Comparison of ENCODE assay signal across 33 cellular contexts in the genomic region with DNA sequence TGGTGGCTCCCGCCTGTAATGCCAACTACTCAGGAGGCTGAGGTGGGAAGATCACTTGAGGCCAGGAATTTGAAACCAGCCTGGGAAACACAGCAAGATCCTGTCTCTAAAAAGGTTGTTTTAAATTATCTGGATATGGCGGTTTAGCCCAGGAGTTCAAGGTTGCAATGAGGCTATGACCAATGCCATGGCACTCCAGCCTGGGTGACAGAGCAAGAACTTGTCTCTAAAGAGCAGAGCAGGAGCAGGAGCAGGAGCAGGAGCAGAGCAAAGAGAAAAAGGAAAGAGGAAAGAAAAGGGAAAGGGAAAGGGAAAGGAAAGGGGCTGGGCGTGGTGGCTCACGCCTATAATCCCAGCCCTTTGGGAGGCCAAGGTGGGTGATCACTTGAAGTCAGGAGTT.
"Had no signal": no experiment of that assay in that cellular context is flagged by ENCODE, and none has a peak within 500 bp of the region (broad histone marks: within the 10 kb centered on the region; RNA-seq: fewer than 3 reads in every experiment).

No MANE protein-coding gene starts in this region.

- H3K4me3 ChIP-seq: body of pancreas, breast epithelium had no signal

- H3K27me3 ChIP-seq: body of pancreas, brain microvascular endothelial cell, breast epithelium had no signal

- H3K27ac Mint-ChIP-seq: activated B cell treated with CpG ODN at 0.5 μM for 24 hours; activated CD4-positive, alpha-beta memory T cell treated with anti-CD3 and anti-CD28 coated beads for 36 hours; activated CD4-positive, alpha-beta T cell treated with anti-CD3 and anti-CD28 coated beads, Interleukin-2, amount 10 ng/mL, durations not matched to agents 24 days and 14 days; activated CD8-positive, alpha-beta T cell treated with anti-CD3 and anti-CD28 coated beads for 36 hours; activated naive CD4-positive, alpha-beta T cell treated with anti-CD3 and anti-CD28 coated beads, Interleukin-2, amount 10 ng/mL, durations not matched to agents 7 days and 5 days; activated naive CD4-positive, alpha-beta T cell treated with anti-CD3 and anti-CD28 coated beads, Interleukin-2, amount 50 U/mL, for 24 hours; activated naive CD8-positive, alpha-beta T cell; activated naive CD8-positive, alpha-beta T cell treated with anti-CD3 and anti-CD28 coated beads, Interleukin-2, amount 10 ng/mL, durations not matched to agents 7 days and 5 days; activated naive CD8-positive, alpha-beta T cell treated with anti-CD3 and anti-CD28 coated beads, Interleukin-2, amount 50 U/mL, for 24 hours; activated T-cell treated with anti-CD3 and anti-CD28 coated beads, Interleukin-2, amount 50 U/mL, for 72 hours; activated T-helper 1 cell treated with anti-CD3 and anti-CD28 coated beads, Interleukin-12 subunit alpha, Interleukin-12 subunit beta, Interleukin-2, Interleukin-4 antibody, amounts not matched to agents 30 ng/mL and 10 ng/mL and 1 ng/mL, durations not matched to agents 14 hours and 24 hours and 36 hours; activated T-helper 17 cell treated with anti-CD3 and anti-CD28 coated beads, Interleukin-2, amount 50 U/mL, for 72 hours; T-helper 1 cell treated with Interleukin-12 subunit alpha and Interleukin-12 subunit beta and Interleukin-4 antibody, amounts not matched to agents 30 μg/mL and 1 μg/mL, for 36 hours had no signal

- DNase-seq: activated B cell treated with CpG ODN at 0.5 μM for 24 hours; activated CD4-positive, alpha-beta memory T cell treated with anti-CD3 and anti-CD28 coated beads for 36 hours; activated CD4-positive, alpha-beta T cell treated with anti-CD3 and anti-CD28 coated beads for 4 hours; activated CD4-positive, alpha-beta T cell treated with anti-CD3 and anti-CD28 coated beads, Interleukin-2, amount 10 ng/mL, durations not matched to agents 24 days and 14 days; activated CD4-positive, alpha-beta T cell treated with anti-CD3 and anti-CD28 coated beads, Interleukin-2, amount 50 U/mL, for 1 hour; activated CD4-positive, alpha-beta T cell treated with anti-CD3 and anti-CD28 coated beads, Interleukin-2, amount 50 U/mL, for 4 hours; activated CD4-positive, CD25-positive, alpha-beta regulatory T cell treated with anti-CD3 and anti-CD28 coated beads, Interleukin-2, amount 50 U/mL, for 72 hours; activated CD8-positive, alpha-beta memory T cell treated with anti-CD3 and anti-CD28 coated beads, Interleukin-2, amount 50 U/mL, for 4 hours; activated CD8-positive, alpha-beta T cell treated with anti-CD3 and anti-CD28 coated beads for 36 hours; activated effector memory CD4-positive, alpha-beta T cell treated with Interleukin-2 at 50 U/mL for 16 hours; activated gamma-delta T cell; activated naive CD4-positive, alpha-beta T cell treated with anti-CD3 and anti-CD28 coated beads, Interleukin-2, amount 10 ng/mL, durations not matched to agents 7 days and 5 days; activated naive CD4-positive, alpha-beta T cell treated with Interleukin-2 at 50 U/mL for 16 hours; activated naive CD8-positive, alpha-beta T cell treated with anti-CD3 and anti-CD28 coated beads, Interleukin-2, amount 10 ng/mL, durations not matched to agents 7 days and 5 days; activated naive CD8-positive, alpha-beta T cell treated with anti-CD3 and anti-CD28 coated beads, Interleukin-2, amount 50 U/mL, for 24 hours; activated T-cell treated with anti-CD3 and anti-CD28 coated beads for 4 hours; activated T-cell treated with anti-CD3 and anti-CD28 coated beads, Interleukin-2, amount 50 U/mL, for 1 hour; activated T-cell treated with anti-CD3 and anti-CD28 coated beads, Interleukin-2, amount 50 U/mL, for 4 hours; activated T-cell treated with anti-CD3 and anti-CD28 coated beads, Interleukin-2, amount 50 U/mL, for 72 hours; amniotic stem cell; aorta; body of pancreas; brain microvascular endothelial cell; central memory CD4-positive, alpha-beta T cell; SW 1271; T-helper 1 cell had no signal

- ATAC-seq: activated CD8-positive, alpha-beta T cell treated with anti-CD3 and anti-CD28 coated beads for 36 hours; activated naive CD8-positive, alpha-beta T cell treated with anti-CD3 and anti-CD28 coated beads, Interleukin-2, amount 50 U/mL, for 24 hours; activated T-cell treated with anti-CD3 and anti-CD28 coated beads, Interleukin-2, amount 50 U/mL, for 4 hours; activated T-cell treated with anti-CD3 and anti-CD28 coated beads, Interleukin-2, amount 50 U/mL, for 72 hours; activated T-helper 17 cell treated with anti-CD3 and anti-CD28 coated beads, Interleukin-2, amount 50 U/mL, for 72 hours; body of pancreas had no signal

- H3K27ac ChIP-seq: body of pancreas, brain microvascular endothelial cell, breast epithelium, VCaP had no signal

- H3K27me3 Mint-ChIP-seq: activated B cell treated with CpG ODN at 0.5 μM for 24 hours; activated CD4-positive, alpha-beta memory T cell treated with anti-CD3 and anti-CD28 coated beads for 36 hours; activated CD4-positive, alpha-beta T cell treated with anti-CD3 and anti-CD28 coated beads, Interleukin-2, amount 10 ng/mL, durations not matched to agents 24 days and 14 days; activated CD8-positive, alpha-beta T cell treated with anti-CD3 and anti-CD28 coated beads for 36 hours; activated naive CD4-positive, alpha-beta T cell treated with anti-CD3 and anti-CD28 coated beads, Interleukin-2, amount 10 ng/mL, durations not matched to agents 7 days and 5 days; activated naive CD4-positive, alpha-beta T cell treated with anti-CD3 and anti-CD28 coated beads, Interleukin-2, amount 50 U/mL, for 24 hours; activated naive CD8-positive, alpha-beta T cell; activated naive CD8-positive, alpha-beta T cell treated with anti-CD3 and anti-CD28 coated beads, Interleukin-2, amount 10 ng/mL, durations not matched to agents 7 days and 5 days; activated naive CD8-positive, alpha-beta T cell treated with anti-CD3 and anti-CD28 coated beads, Interleukin-2, amount 50 U/mL, for 24 hours; activated T-helper 17 cell treated with anti-CD3 and anti-CD28 coated beads, Interleukin-2, amount 50 U/mL, for 72 hours had no signal

- H3K4me1 Mint-ChIP-seq: activated B cell treated with CpG ODN at 0.5 μM for 24 hours; activated naive CD4-positive, alpha-beta T cell treated with anti-CD3 and anti-CD28 coated beads, Interleukin-2, amount 10 ng/mL, durations not matched to agents 7 days and 5 days had no signal

- H3K9me3 ChIP-seq: body of pancreas had no signal

- H3K4me1 ChIP-seq: body of pancreas, breast epithelium had no signal

- H3K4me3 Mint-ChIP-seq: activated B cell treated with CpG ODN at 0.5 μM for 24 hours; activated CD4-positive, alpha-beta memory T cell treated with anti-CD3 and anti-CD28 coated beads for 36 hours; activated CD4-positive, alpha-beta T cell treated with anti-CD3 and anti-CD28 coated beads, Interleukin-2, amount 10 ng/mL, durations not matched to agents 24 days and 14 days; activated CD8-positive, alpha-beta T cell treated with anti-CD3 and anti-CD28 coated beads for 36 hours; activated naive CD4-positive, alpha-beta T cell treated with anti-CD3 and anti-CD28 coated beads, Interleukin-2, amount 10 ng/mL, durations not matched to agents 7 days and 5 days; activated naive CD4-positive, alpha-beta T cell treated with anti-CD3 and anti-CD28 coated beads, Interleukin-2, amount 50 U/mL, for 24 hours; activated naive CD8-positive, alpha-beta T cell; activated naive CD8-positive, alpha-beta T cell treated with anti-CD3 and anti-CD28 coated beads, Interleukin-2, amount 10 ng/mL, durations not matched to agents 7 days and 5 days; activated naive CD8-positive, alpha-beta T cell treated with anti-CD3 and anti-CD28 coated beads, Interleukin-2, amount 50 U/mL, for 24 hours; activated T-cell treated with anti-CD3 and anti-CD28 coated beads, Interleukin-2, amount 50 U/mL, for 4 hours; activated T-cell treated with anti-CD3 and anti-CD28 coated beads, Interleukin-2, amount 50 U/mL, for 72 hours; activated T-helper 1 cell treated with anti-CD3 and anti-CD28 coated beads, Interleukin-12 subunit alpha, Interleukin-12 subunit beta, Interleukin-2, Interleukin-4 antibody, amounts not matched to agents 30 ng/mL and 10 ng/mL and 1 ng/mL, durations not matched to agents 14 hours and 24 hours and 36 hours; activated T-helper 17 cell treated with anti-CD3 and anti-CD28 coated beads, Interleukin-2, amount 50 U/mL, for 72 hours; T-helper 1 cell treated with Interleukin-12 subunit alpha and Interleukin-12 subunit beta and Interleukin-4 antibody, amounts not matched to agents 30 μg/mL and 1 μg/mL, for 36 hours had no signal
